Comparison of ENCODE assay signal across 1 cellular context in genomic region chr13:50511877-50512332, GRCh38.
TF ChIP-seq lines count a peak whose summit lies in the region.

No MANE protein-coding gene starts in this region.

TF ChIP-seq in K562, 482 proteins besides CTCF, POLR2A, EP300 and RAD21 (continued from another document and continues in another):
- TF ChIP-seq SMARCA5 (IDR thresholded peaks at IDR 0.05) (no peak), ZKSCAN8 (CRISPR knock-in tag; IDR thresholded peaks at IDR 0.05) (no peak), ZNF384 (IDR thresholded peaks at IDR 0.05; ENCODE audit: low read depth, low read length) (peak; percentile 78), E2F6 (IDR thresholded peaks at IDR 0.05; ENCODE audit: borderline replicate concordance in 1 of 2, extremely low read depth in 1 of 2, insufficient read depth in 1 of 2, insufficient read length in 1 of 2, low read depth in 1 of 2, low read length in 1 of 2, poor library complexity in 1 of 2, severe bottlenecking in 1 of 2) (no peak), TCF7 (IDR thresholded peaks at IDR 0.05; ENCODE audit: borderline replicate concordance) (no peak), MCM2 (IDR thresholded peaks at IDR 0.05; ENCODE audit: low read depth) (no peak), ZNF609 (CRISPR knock-in tag; IDR thresholded peaks at IDR 0.05; ENCODE audit: borderline replicate concordance) (no peak), PKNOX1 (IDR thresholded peaks at IDR 0.05) (peak; percentile 68), TBL1XR1 (IDR thresholded peaks at IDR 0.05; ENCODE audit: low read length in 2 of 2) (no peak), ZMIZ1 (IDR thresholded peaks at IDR 0.05; ENCODE audit: low read depth in 2 of 2, low read length in 2 of 2) (no peak), SMARCE1 (IDR thresholded peaks at IDR 0.05) (peak; percentile 54; the same call in 1 of the 2 replicates), TRIM24 (IDR thresholded peaks at IDR 0.05) (peak in 1 of 2 experiments; percentile 67; a peak in 2 of 4 replicates), MTF1 (CRISPR knock-in tag; IDR thresholded peaks at IDR 0.05; ENCODE audit: borderline replicate concordance) (no peak), MEIS2 (IDR thresholded peaks at IDR 0.05; ENCODE audit: partially characterized antibody) (peak; percentile 23), MLLT1 (IDR thresholded peaks at IDR 0.05) (no peak), HDAC1 (IDR thresholded peaks at IDR 0.05) (0 out of 4 replicates have a peak, but pooled peaks of 1 of the 2 experiments have one; percentile 13), DPF2 (IDR thresholded peaks at IDR 0.05) (0 out of 2 replicates have a peak, but pooled peaks have one; percentile 29), POLR3G (IDR thresholded peaks at IDR 0.05; ENCODE audit: extremely low read depth, insufficient read length, insufficient replicate concordance) (no peak), ZNF551 (CRISPR knock-in tag; IDR thresholded peaks at IDR 0.05) (no peak), CCNT2 (IDR thresholded peaks at IDR 0.05; ENCODE audit: borderline replicate concordance, extremely low read depth, insufficient read length, low read depth, low read length) (no peak), E2F3 (CRISPR knock-in tag; IDR thresholded peaks at IDR 0.05) (no peak), RFX7 (CRISPR knock-in tag; IDR thresholded peaks at IDR 0.05) (no peak), MXI1 (IDR thresholded peaks at IDR 0.05; ENCODE audit: low read depth, low read length) (no peak), NR2C1 (IDR thresholded peaks at IDR 0.05) (no peak), NR2C1 (tag; IDR thresholded peaks at IDR 0.05) (no peak), ZNF696 (CRISPR knock-in tag; conservative IDR thresholded peaks at IDR 0.05) (no peak), TSC22D4 (tag; IDR thresholded peaks at IDR 0.05) (no peak), ZNF449 (CRISPR knock-in tag; IDR thresholded peaks at IDR 0.05) (no peak), BACH1 (tag; IDR thresholded peaks at IDR 0.05) (peak; percentile 21; the same call in 1 of the 2 replicates), BCL6 (CRISPR knock-in tag; IDR thresholded peaks at IDR 0.05) (no peak), SRSF3 (IDR thresholded peaks at IDR 0.05; ENCODE audit: insufficient read depth, low read length) (no peak), KDM4B (IDR thresholded peaks at IDR 0.05; ENCODE audit: borderline replicate concordance in 2 of 2, low read depth in 1 of 2) (no peak), IRF1 (CRISPR knock-in tag; IDR thresholded peaks at IDR 0.05; ENCODE audit: borderline replicate concordance) (no peak), ZNF316 (IDR thresholded peaks at IDR 0.05) (peak; percentile 65; the same call in 1 of the 2 replicates), YBX1 (IDR thresholded peaks at IDR 0.05) (no peak), DACH1 (IDR thresholded peaks at IDR 0.05; ENCODE audit: partially characterized antibody) (no peak), ETS1 (conservative IDR thresholded peaks at IDR 0.05; ENCODE audit: control insufficient read depth, low read depth, low read length) (no peak), SETDB1 (IDR thresholded peaks at IDR 0.05; ENCODE audit: low read length) (no peak), SRSF9 (IDR thresholded peaks at IDR 0.05; ENCODE audit: borderline replicate concordance, low read depth, low read length) (no peak)
